Comparison of ENCODE assay signal across 7 cellular contexts in genomic region chr6:150773969-150774368, GRCh38.
"Had no signal": no experiment of that assay in that cellular context is flagged by ENCODE, and none has a peak within 500 bp of the region (broad histone marks: within the 10 kb centered on the region; RNA-seq: fewer than 3 reads in every experiment).

No MANE protein-coding gene starts in this region.

- H2AFZ ChIP-seq: GM23248 had no signal

- H3K4me3 ChIP-seq: GM23248, HAP-1 had no signal

- FAIRE-seq: HepG2 had no signal

- H3K27ac ChIP-seq: GM23248, HL-60 had no signal

- DNase-seq: GM23248, GOT3, H7, KG1 had no signal
